ENCODE assay signal across 12 cellular contexts in the genomic region with DNA sequence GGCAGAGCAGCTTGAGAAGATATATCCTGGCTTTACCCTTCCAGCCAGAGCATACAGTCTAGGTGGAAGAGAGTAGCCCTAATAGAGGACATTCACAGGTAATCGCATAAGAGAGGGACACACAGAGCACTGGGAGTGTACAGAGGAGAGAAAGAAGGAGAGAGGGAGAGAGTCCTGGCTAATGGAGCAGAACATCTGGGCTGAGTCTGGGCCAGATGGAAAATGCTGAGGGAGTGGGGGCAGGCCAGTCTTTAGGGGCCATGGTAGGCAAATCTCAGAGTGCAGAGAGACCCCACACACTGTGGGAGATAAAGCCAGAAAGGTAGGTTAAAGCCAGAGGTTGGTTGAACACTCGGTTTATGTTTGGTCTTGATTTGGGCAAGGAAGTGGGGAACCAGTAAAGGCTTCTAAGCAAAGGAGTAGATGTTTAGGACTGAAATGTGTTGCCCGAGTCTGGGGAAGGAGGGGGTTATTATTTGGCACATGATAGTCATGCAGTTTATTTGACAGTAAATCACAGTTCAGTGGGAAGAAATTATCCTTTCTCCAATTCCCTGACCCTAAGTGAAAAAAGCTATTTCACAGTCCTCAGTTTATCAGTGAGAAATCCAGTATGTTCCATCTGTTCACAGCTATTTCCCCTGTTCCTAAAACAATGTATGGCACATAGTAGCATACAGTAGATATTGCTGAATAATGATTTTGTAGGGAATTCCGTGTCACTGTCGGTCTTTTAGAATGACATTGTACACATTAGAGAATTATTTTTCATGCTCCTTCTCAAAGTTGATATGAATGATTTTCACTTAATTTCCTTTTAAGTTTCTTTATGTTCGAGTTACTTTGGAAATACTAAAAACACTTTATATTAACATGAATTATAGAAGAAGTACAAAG. TPM values are rescaled to one million over a fixed set of nuclear protein-coding genes. Genes with fewer than 3 reads are reported as not detected.
DNase-seq lines count a peak whose midpoint lies in the region; ATAC-seq and TF ChIP-seq lines count a peak whose summit lies in the region.
"Had no signal": no experiment of that assay in that cellular context is flagged by ENCODE, and none has a peak within 500 bp of the region (broad histone marks: within the 10 kb centered on the region; RNA-seq: fewer than 3 reads in every experiment).

No MANE protein-coding gene starts in this region.

- H3K4me1 ChIP-seq in SJSA1 (replicated peaks) (peaks cover 52% of the 10 kb centered on the region), cardiac muscle cell (ENCODE audit: low read depth) (peaks cover 30% of the 10 kb centered on the region), psoas muscle (peaks cover 7% of the 10 kb centered on the region)

- no peaks in the 10 kb centered on the region for H3K27me3 ChIP-seq in SJSA1 (replicated peaks)
- no peaks in the 10 kb centered on the region for H3K27me3 ChIP-seq in cardiac muscle cell
- H3K27me3 ChIP-seq in psoas muscle (ENCODE audit: insufficient read depth in 3 of 3, low read length in 2 of 3) = no peaks in the 10 kb centered on the region

- H3K36me3 ChIP-seq in SJSA1 = no peaks in the 10 kb centered on the region
- no peaks in the 10 kb centered on the region for H3K36me3 ChIP-seq in cardiac muscle cell
- H3K36me3 ChIP-seq in psoas muscle (ENCODE audit: insufficient read depth in 1 of 2, low read depth in 1 of 2) = peaks cover 3 to 26% of the 10 kb centered on the region in 2 donors

- ATAC-seq in psoas muscle (peak in 1 of 4 donors; percentile 21), GM19467 (IDR thresholded peaks at IDR 0.05; ENCODE audit: unreplicated experiment) (no peak), GM21786 (IDR thresholded peaks at IDR 0.05; ENCODE audit: unreplicated experiment) (no peak)
- ATAC-seq: CD8-positive, alpha-beta T cell had no signal

- DNase-seq in AG10803 (ENCODE audit: low read depth) (peak; percentile 55), SJSA1 (ENCODE audit: low read depth in 1 of 2, low spot score in 2 of 2) (no peak), cardiac muscle cell (ENCODE audit: low read depth in 1 of 2, low spot score in 1 of 2) (no peak), psoas muscle (no peak), hippocampal formation (lab: John Stamatoyannopoulos, UW) (no peak), cerebellar cortex (ENCODE audit: low spot score) (no peak)
- DNase-seq: activated CD8-positive, alpha-beta memory T cell treated with anti-CD3 and anti-CD28 coated beads for 24 hours; CD8-positive, alpha-beta T cell; NCI-H1436 had no signal

- no peak overlapping the region for H3K4me3 ChIP-seq in AG10803 (ENCODE audit: low read length)
- H3K4me3 ChIP-seq in SJSA1 = no peak overlapping the region
- H3K4me3 ChIP-seq in cardiac muscle cell = no peak overlapping the region
- H3K4me3 ChIP-seq in psoas muscle = no peak overlapping the region

- WGBS in psoas muscle, 3 donors = 54 to 68% (median 57%) methylated on average over 6 of the region's 6 CpGs

- peak overlapping the region; percentile 54; the same call in 1 of the 2 replicates for H3K27ac ChIP-seq in SJSA1
- H3K27ac ChIP-seq in cardiac muscle cell = peak overlapping the region; percentile 76
- peak overlapping the region; percentile 42 for H3K27ac ChIP-seq in psoas muscle
- H3K27ac ChIP-seq: RWPE1 had no signal

- TF ChIP-seq CTCF in AG10803 (conservative IDR thresholded peaks at IDR 0.05; ENCODE audit: low read length) (no peak), cardiac muscle cell (IDR thresholded peaks at IDR 0.05; ENCODE audit: low read depth, low read length) (no peak), psoas muscle (IDR thresholded peaks at IDR 0.05) (no peak)

- intact Hi-C loops in psoas muscle (cut with DNase I) = loop anchor here in 1 of 2 donors (5.0 kb wide), 1 partner anchor 51 kb away; no protein-coding TSS in a partner anchor

- no peaks in the 10 kb centered on the region for H3K9me3 ChIP-seq in SJSA1 (replicated peaks)
- H3K9me3 ChIP-seq in cardiac muscle cell (ENCODE audit: low read depth) = no peaks in the 10 kb centered on the region
- no peaks in the 10 kb centered on the region for H3K9me3 ChIP-seq in psoas muscle

RNA-seq across cellular contexts. Expression of a gene that starts 45.7 kb away (rescaled TPM):
- total RNA-seq in SJSA1 (2014; rRNA removed; shearing (Covaris generic)) = 147 and 154 TPM in 2 replicates
- total RNA-seq in cardiac muscle cell (260 and 584 TPM in 2 replicates), psoas muscle (100 to 1,000 TPM; 105 to 158 (median 128) TPM)
- polyA plus RNA-seq in cardiac muscle cell (247 and 266 TPM in 2 replicates), psoas muscle (100 to 1,000 TPM; 116 to 137 (median 131) TPM)

RNA-seq across cellular contexts. Expression of a gene that starts 55.2 kb away (rescaled TPM):
- 6.5 and 13.3 TPM in 2 replicates for total RNA-seq in SJSA1 (2014; rRNA removed; shearing (Covaris generic))
- 19.3 and 26.8 TPM in 2 replicates for total RNA-seq in cardiac muscle cell
- polyA plus RNA-seq in cardiac muscle cell = 18.1 and 30.7 TPM in 2 replicates
- total RNA-seq in psoas muscle = 10 to 100 TPM; 15.5 to 17.5 (median 16.5) TPM
- polyA plus RNA-seq in psoas muscle = 10 to 100 TPM in 1 of 3 donors, 1 to 10 TPM in 2; 3.4 to 14.7 (median 8.6) TPM
